ENCODE assay signal across 9 cellular contexts in the genomic region with DNA sequence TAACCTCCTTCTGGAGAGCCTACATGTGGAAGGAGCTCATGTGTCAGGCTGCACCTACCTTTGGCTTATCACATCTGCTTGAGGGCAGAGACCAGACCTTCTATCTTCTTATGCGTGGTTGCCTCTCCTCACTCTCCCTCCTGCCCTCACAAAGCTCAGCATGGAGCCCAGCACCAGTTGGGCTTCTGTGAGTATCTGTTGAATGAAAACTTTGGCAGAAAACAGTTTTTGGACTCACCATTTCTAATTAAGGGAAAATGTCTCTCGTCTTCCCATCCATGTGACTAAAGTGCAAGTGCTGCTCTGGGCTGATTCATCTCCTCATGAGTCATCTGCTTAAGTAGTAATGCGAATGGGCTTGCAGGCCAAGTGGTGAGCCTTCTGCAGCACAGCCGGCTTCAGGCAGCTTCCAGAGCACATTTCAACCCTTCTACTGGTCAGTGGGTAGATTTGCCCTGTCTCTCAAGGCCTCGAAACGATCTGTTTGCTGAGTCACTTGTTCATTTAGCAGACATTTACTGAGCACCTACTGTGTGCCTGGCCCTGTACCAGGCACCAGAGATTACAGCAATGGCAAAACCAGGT.
DNase-seq lines count a peak whose midpoint lies in the region; ATAC-seq, FAIRE-seq and TF ChIP-seq lines count a peak whose summit lies in the region.
"Had no signal": no experiment of that assay in that cellular context is flagged by ENCODE, and none has a peak within 500 bp of the region (broad histone marks: within the 10 kb centered on the region; RNA-seq: fewer than 3 reads in every experiment).

No MANE protein-coding gene starts in this region.

- POLR2A ChIA-PET in activated CD4-positive, alpha-beta T cell treated with anti-CD3 and anti-CD28 coated beads for 36 hours (lab: Charles Lee) = interaction anchor here (0.6 kb wide), 1 partner anchor 64 kb away, joined by 3 read pairs; no protein-coding TSS in a partner anchor

- intact Hi-C loops in activated CD4-positive, alpha-beta T cell treated with anti-CD3 and anti-CD28 coated beads for 36 hours (cut with DNase I, micrococcal nuclease) = no loop called here
- intact Hi-C loops in activated CD4-positive, alpha-beta T cell treated with anti-CD3 and anti-CD28 coated beads, Interleukin-2, amount 10 ng/mL, durations not matched to agents 24 days and 14 days (cut with micrococcal nuclease) = no loop called here

- peak overlapping the region; percentile 74 for H3K27ac Mint-ChIP-seq in activated CD4-positive, alpha-beta T cell treated with anti-CD3 and anti-CD28 coated beads for 36 hours
- H3K27ac Mint-ChIP-seq in activated CD4-positive, alpha-beta T cell treated with anti-CD3 and anti-CD28 coated beads, Interleukin-2, amount 10 ng/mL, durations not matched to agents 24 days and 14 days = no peak overlapping the region
- H3K27ac Mint-ChIP-seq in stimulated activated effector memory CD8-positive, alpha-beta T cell treated with anti-CD3 and anti-CD28 coated beads, Interleukin-12 subunit alpha, Interleukin-12 subunit beta, amount 100 ng/mL, for 72 hours = no peak overlapping the region

- no peaks in the 10 kb centered on the region for H3K36me3 Mint-ChIP-seq in activated CD4-positive, alpha-beta T cell treated with anti-CD3 and anti-CD28 coated beads for 36 hours (ENCODE audit: low read depth)
- no peaks in the 10 kb centered on the region for H3K36me3 Mint-ChIP-seq in activated CD4-positive, alpha-beta T cell treated with anti-CD3 and anti-CD28 coated beads, Interleukin-2, amount 10 ng/mL, durations not matched to agents 24 days and 14 days (ENCODE audit: low read depth)
- H3K36me3 Mint-ChIP-seq in stimulated activated effector memory CD8-positive, alpha-beta T cell treated with anti-CD3 and anti-CD28 coated beads, Interleukin-12 subunit alpha, Interleukin-12 subunit beta, amount 100 ng/mL, for 72 hours = no peaks in the 10 kb centered on the region

- DNase-seq in activated CD4-positive, alpha-beta T cell treated with anti-CD3 and anti-CD28 coated beads for 36 hours = peak; percentile 62
- no peak for DNase-seq in activated CD4-positive, alpha-beta T cell treated with anti-CD3 and anti-CD28 coated beads, Interleukin-2, amount 10 ng/mL, durations not matched to agents 24 days and 14 days
- peak; percentile 85 for DNase-seq in RCC 7860 (ENCODE audit: low spot score)
- peak; percentile 94 for DNase-seq in fibroblast of villous mesenchyme (ENCODE audit: low read depth)
- DNase-seq in stimulated activated effector memory CD8-positive, alpha-beta T cell treated with anti-CD3 and anti-CD28 coated beads, Interleukin-12 subunit alpha, Interleukin-12 subunit beta, amount 100 ng/mL, for 72 hours (ENCODE audit: low spot score in 2 of 2) = no peak
- DNase-seq in NCI-H774 (lab: John Stamatoyannopoulos, UW) = no peak
- no peak for DNase-seq in NCI-H146 treated with DMSO at 0.1 percent for 48 hours (lab: John Stamatoyannopoulos, UW; ENCODE audit: unreplicated experiment)
- DNase-seq: NCI-H2227 treated with DMSO at 0.1 percent for 48 hours had no signal

- ATAC-seq in activated CD4-positive, alpha-beta T cell treated with anti-CD3 and anti-CD28 coated beads for 36 hours = peak; percentile 89
- peak; percentile 72 for ATAC-seq in stimulated activated effector memory CD8-positive, alpha-beta T cell treated with anti-CD3 and anti-CD28 coated beads, Interleukin-12 subunit alpha, Interleukin-12 subunit beta, amount 100 ng/mL, for 72 hours
- no peak for ATAC-seq in HG03520 (IDR thresholded peaks at IDR 0.05; ENCODE audit: unreplicated experiment)

- CTCF ChIA-PET in activated CD4-positive, alpha-beta T cell treated with anti-CD3 and anti-CD28 coated beads for 36 hours (lab: Charles Lee) = interaction anchor here (1.0 to 6.2 kb wide), 2 partner anchors 15 to 28 kb away, joined by 3 to 111 read pairs; no protein-coding TSS in a partner anchor

- no peaks in the 10 kb centered on the region for H3K9me3 Mint-ChIP-seq in activated CD4-positive, alpha-beta T cell treated with anti-CD3 and anti-CD28 coated beads for 36 hours (ENCODE audit: low read depth)
- H3K9me3 Mint-ChIP-seq in activated CD4-positive, alpha-beta T cell treated with anti-CD3 and anti-CD28 coated beads, Interleukin-2, amount 10 ng/mL, durations not matched to agents 24 days and 14 days = no peaks in the 10 kb centered on the region
- H3K9me3 Mint-ChIP-seq in stimulated activated effector memory CD8-positive, alpha-beta T cell treated with anti-CD3 and anti-CD28 coated beads, Interleukin-12 subunit alpha, Interleukin-12 subunit beta, amount 100 ng/mL, for 72 hours = no peaks in the 10 kb centered on the region

- peak; percentile 87 for FAIRE-seq in RCC 7860 (lab: Jason Lieb, UNC)

- H3K4me3 Mint-ChIP-seq in activated CD4-positive, alpha-beta T cell treated with anti-CD3 and anti-CD28 coated beads for 36 hours = no peak overlapping the region
- no peak overlapping the region for H3K4me3 Mint-ChIP-seq in activated CD4-positive, alpha-beta T cell treated with anti-CD3 and anti-CD28 coated beads, Interleukin-2, amount 10 ng/mL, durations not matched to agents 24 days and 14 days
- H3K4me3 Mint-ChIP-seq in stimulated activated effector memory CD8-positive, alpha-beta T cell treated with anti-CD3 and anti-CD28 coated beads, Interleukin-12 subunit alpha, Interleukin-12 subunit beta, amount 100 ng/mL, for 72 hours = no peak overlapping the region

- H3K4me3 ChIP-seq in fibroblast of villous mesenchyme (ENCODE audit: low read depth, low read length) = no peak overlapping the region

- peak; percentile 2 for TF ChIP-seq CTCF in fibroblast of villous mesenchyme (IDR thresholded peaks at IDR 0.05; ENCODE audit: insufficient read depth, low read depth, low read length)

- H3K27me3 Mint-ChIP-seq in activated CD4-positive, alpha-beta T cell treated with anti-CD3 and anti-CD28 coated beads for 36 hours = no peaks in the 10 kb centered on the region
- peaks cover 3% of the 10 kb centered on the region for H3K27me3 Mint-ChIP-seq in activated CD4-positive, alpha-beta T cell treated with anti-CD3 and anti-CD28 coated beads, Interleukin-2, amount 10 ng/mL, durations not matched to agents 24 days and 14 days

- H3K4me1 Mint-ChIP-seq in activated CD4-positive, alpha-beta T cell treated with anti-CD3 and anti-CD28 coated beads for 36 hours = peaks cover 19% of the 10 kb centered on the region
- H3K4me1 Mint-ChIP-seq in activated CD4-positive, alpha-beta T cell treated with anti-CD3 and anti-CD28 coated beads, Interleukin-2, amount 10 ng/mL, durations not matched to agents 24 days and 14 days = peaks cover 4% of the 10 kb centered on the region
- peaks cover 5% of the 10 kb centered on the region for H3K4me1 Mint-ChIP-seq in stimulated activated effector memory CD8-positive, alpha-beta T cell treated with anti-CD3 and anti-CD28 coated beads, Interleukin-12 subunit alpha, Interleukin-12 subunit beta, amount 100 ng/mL, for 72 hours

Comparison
In these comparisons a context has a peak if more than half of its experiments do, and no peak if none do; other contexts are left out.
1. DNase-seq: peak in activated CD4-positive, alpha-beta T cell treated with anti-CD3 and anti-CD28 coated beads for 36 hours (single experiment), RCC 7860 (single experiment) and fibroblast of villous mesenchyme (single experiment); none in activated CD4-positive, alpha-beta T cell treated with anti-CD3 and anti-CD28 coated beads, Interleukin-2, amount 10 ng/mL, durations not matched to agents 24 days and 14 days (single experiment), stimulated activated effector memory CD8-positive, alpha-beta T cell treated with anti-CD3 and anti-CD28 coated beads, Interleukin-12 subunit alpha, Interleukin-12 subunit beta, amount 100 ng/mL, for 72 hours (0 of 2), NCI-H774 (single experiment) and NCI-H146 treated with DMSO at 0.1 percent for 48 hours (single experiment).